ENCODE assay signal across 25 cellular contexts in the genomic region with DNA sequence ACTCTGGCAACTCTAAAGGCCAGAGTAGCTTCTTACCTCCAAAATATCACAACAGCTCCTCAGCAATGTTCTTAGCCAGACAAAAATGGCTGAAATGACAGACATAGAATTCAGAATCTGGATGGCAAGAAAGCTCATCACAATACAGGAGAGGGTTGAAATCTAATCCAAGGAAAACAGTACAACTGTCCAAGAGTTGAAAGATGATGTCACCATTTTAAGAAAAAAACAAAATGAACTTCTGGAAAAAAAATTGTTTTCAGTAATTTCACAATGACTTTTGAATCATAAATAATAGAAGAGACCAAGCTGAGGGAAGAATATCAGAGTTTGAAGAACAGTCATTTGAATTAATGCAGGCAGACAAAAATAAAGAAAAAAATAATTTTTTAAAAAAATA.
"Had no signal": no experiment of that assay in that cellular context is flagged by ENCODE, and none has a peak within 500 bp of the region (broad histone marks: within the 10 kb centered on the region; RNA-seq: fewer than 3 reads in every experiment).

No MANE protein-coding gene starts in this region.

- H3K4me3 ChIP-seq: colonic mucosa, esophagus squamous epithelium, gastrocnemius medialis, heart right ventricle, left lung, lower lobe of right lung, mucosa of descending colon had no signal

- H3K27ac ChIP-seq: colonic mucosa, epithelial cell of prostate, esophagus squamous epithelium, gastrocnemius medialis, heart right ventricle, left lung, lower lobe of right lung had no signal

- DNase-seq: colonic mucosa; cortex of kidney; effector CD8-positive, alpha-beta T cell; effector memory CD8-positive, alpha-beta T cell; endodermal cell; erythroblast; esophagus squamous epithelium; foreskin fibroblast; foreskin melanocyte; gastrocnemius medialis; glutamatergic neuron; head of caudate nucleus; heart right ventricle; hippocampal formation; left cardiac atrium; left lung; left ventricle myocardium superior; lower lobe of right lung; mesenchymal stem cell; mucosa of descending colon had no signal

- H3K9me3 ChIP-seq: colonic mucosa, esophagus squamous epithelium, gastrocnemius medialis, lower lobe of right lung, mucosa of descending colon had no signal

- FAIRE-seq: endometrium, islet of Langerhans, keratinocyte had no signal

- H3K36me3 ChIP-seq: colonic mucosa, esophagus squamous epithelium, gastrocnemius medialis, heart right ventricle, left lung, lower lobe of right lung had no signal

- ATAC-seq: effector memory CD8-positive, alpha-beta T cell; esophagus mucosa; gastrocnemius medialis; heart right ventricle; left cardiac atrium; left lung; left ventricle myocardium superior; mucosa of descending colon had no signal

- H3K4me1 ChIP-seq: colonic mucosa, esophagus squamous epithelium, gastrocnemius medialis, heart right ventricle, left lung, lower lobe of right lung had no signal

- H3K27me3 ChIP-seq: colonic mucosa, esophagus squamous epithelium, gastrocnemius medialis, heart right ventricle, left lung had no signal
